ENCODE assay signal across 19 cellular contexts in the genomic region with DNA sequence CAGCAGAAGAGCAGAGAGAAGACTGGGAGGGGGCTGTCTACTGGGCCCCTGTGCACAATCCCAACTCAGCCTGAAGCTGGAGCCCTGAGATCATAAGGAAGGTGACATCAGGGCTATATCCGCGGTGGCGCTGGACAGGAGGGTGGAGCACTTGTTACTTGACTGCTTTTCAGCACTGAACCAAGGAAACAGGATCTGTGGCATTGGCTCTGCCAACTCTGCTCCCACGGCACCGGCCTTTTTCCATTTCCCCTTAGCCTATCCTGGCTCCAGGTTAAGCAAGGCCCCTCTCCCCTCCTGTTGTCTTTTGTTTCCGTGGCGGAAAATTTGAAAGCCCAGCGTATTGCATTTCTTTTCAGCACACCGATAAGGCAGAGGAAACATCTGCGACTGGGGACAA.
A peak's percentile ranks its signal among the peaks of the same experiment; 100 is the strongest.
DNase-seq lines count a peak whose midpoint lies in the region; ATAC-seq and TF ChIP-seq lines count a peak whose summit lies in the region.
"Had no signal": no experiment of that assay in that cellular context is flagged by ENCODE, and none has a peak within 500 bp of the region (broad histone marks: within the 10 kb centered on the region; RNA-seq: fewer than 3 reads in every experiment).

No MANE protein-coding gene starts in this region.

- H3K4me2 ChIP-seq in BLaER1 treated with 17β-estradiol and CSF1 and Interleukin-3, amounts not matched to agents 10 nM and 100 nM: peak overlapping the region; percentile 35 to 86 (median 69); a peak in 21 of 22 replicates
- H3K4me2 ChIP-seq in smooth muscle cell: no peak overlapping the region

- H3K27ac ChIP-seq in BLaER1 treated with 17β-estradiol and CSF1 and Interleukin-3, amounts not matched to agents 10 nM and 100 nM: no peak overlapping the region
- peak overlapping the region; percentile 11 for H3K27ac ChIP-seq in left ventricle myocardium inferior (replicated peaks)
- H3K27ac ChIP-seq in smooth muscle cell (ENCODE audit: low read depth): no peak overlapping the region
- no peak overlapping the region for H3K27ac ChIP-seq in brain microvascular endothelial cell
- H3K27ac ChIP-seq: esophagus squamous epithelium, neutrophil, WERI-Rb-1 had no signal

- H3K4me1 Mint-ChIP-seq in nephron progenitor cell: peaks cover 33% of the 10 kb centered on the region
- H3K4me1 Mint-ChIP-seq: memory B cell had no signal

- peak overlapping the region; percentile 21 for H3K4me3 Mint-ChIP-seq in nephron progenitor cell
- H3K4me3 Mint-ChIP-seq: CD8-positive, alpha-beta T cell; memory B cell; type B pancreatic cell had no signal

- H4K20me1 ChIP-seq in BLaER1 treated with 17β-estradiol and CSF1 and Interleukin-3, amounts not matched to agents 10 nM and 100 nM: no peaks in the 10 kb centered on the region
- H4K20me1 ChIP-seq in smooth muscle cell (ENCODE audit: low read depth): no peaks in the 10 kb centered on the region

- H3K36me3 ChIP-seq in BLaER1 treated with 17β-estradiol and CSF1 and Interleukin-3, amounts not matched to agents 10 nM and 100 nM: no peaks in the 10 kb centered on the region
- H3K36me3 ChIP-seq in adipocyte (ENCODE audit: control insufficient read depth, insufficient read depth, low read length, severe bottlenecking) (no peaks in the 10 kb centered on the region), left ventricle myocardium inferior (no peaks in the 10 kb centered on the region), smooth muscle cell (ENCODE audit: low read depth) (no peaks in the 10 kb centered on the region), brain microvascular endothelial cell (replicated peaks) (no peaks in the 10 kb centered on the region)
- H3K36me3 ChIP-seq: esophagus squamous epithelium, neutrophil, WERI-Rb-1 had no signal

- peaks cover 17% of the 10 kb centered on the region for H3K9me3 Mint-ChIP-seq in nephron progenitor cell
- H3K9me3 Mint-ChIP-seq: CD8-positive, alpha-beta T cell had no signal

- TF ChIP-seq CTCF in left ventricle myocardium inferior (IDR thresholded peaks at IDR 0.05; ENCODE audit: borderline replicate concordance) (no peak), nephron progenitor cell (IDR thresholded peaks at IDR 0.05) (no peak), smooth muscle cell (IDR thresholded peaks at IDR 0.05; ENCODE audit: borderline replicate concordance, insufficient read depth, poor library complexity, severe bottlenecking) (no peak), brain microvascular endothelial cell (IDR thresholded peaks at IDR 0.05; ENCODE audit: low read depth, low read length, missing control alignments) (no peak)

- H3K4me1 ChIP-seq in BLaER1 treated with 17β-estradiol and CSF1 and Interleukin-3, amounts not matched to agents 10 nM and 100 nM: peaks cover 0 to 23% (median 14%) of the 10 kb centered on the region in 10 experiments; a peak in 18 of 20 replicates
- H3K4me1 ChIP-seq in adipocyte (ENCODE audit: control insufficient read depth, insufficient read depth, low read length): peaks cover 4% of the 10 kb centered on the region
- peaks cover 22% of the 10 kb centered on the region for H3K4me1 ChIP-seq in left ventricle myocardium inferior
- H3K4me1 ChIP-seq in smooth muscle cell (ENCODE audit: low read depth): no peaks in the 10 kb centered on the region

- no peak overlapping the region for H3K9ac ChIP-seq in BLaER1 treated with 17β-estradiol and CSF1 and Interleukin-3, amounts not matched to agents 10 nM and 100 nM
- H3K9ac ChIP-seq in adipocyte (ENCODE audit: low read length) (no peak overlapping the region), smooth muscle cell (ENCODE audit: low read depth) (no peak overlapping the region)

- ATAC-seq in HG03442 (IDR thresholded peaks at IDR 0.05; ENCODE audit: unreplicated experiment): no peak
- ATAC-seq: CD8-positive, alpha-beta T cell; HCT116 had no signal

- no peaks in the 10 kb centered on the region for H3F3A ChIP-seq in smooth muscle cell (ENCODE audit: low read depth)

- H3K79me2 ChIP-seq in smooth muscle cell (ENCODE audit: low read depth): no peaks in the 10 kb centered on the region

- H3K9me3 ChIP-seq in BLaER1 treated with 17β-estradiol and CSF1 and Interleukin-3, amounts not matched to agents 10 nM and 100 nM (replicated peaks in 1 of 11): peaks cover 0 to 3% (median 0%) of the 10 kb centered on the region in 11 experiments; a peak in 2 of 22 replicates
- H3K9me3 ChIP-seq in adipocyte (ENCODE audit: control insufficient read depth, low read length) (peaks cover 3% of the 10 kb centered on the region), left ventricle myocardium inferior (replicated peaks) (no peaks in the 10 kb centered on the region), smooth muscle cell (replicated peaks; ENCODE audit: low read depth) (no peaks in the 10 kb centered on the region)
- H3K9me3 ChIP-seq: esophagus squamous epithelium, neutrophil had no signal

- H2AFZ ChIP-seq in smooth muscle cell (ENCODE audit: low read depth): no peak overlapping the region

- H3K36me3 Mint-ChIP-seq in nephron progenitor cell (ENCODE audit: low read depth): peaks cover 5% of the 10 kb centered on the region
- H3K36me3 Mint-ChIP-seq: CD8-positive, alpha-beta T cell; memory B cell; type B pancreatic cell had no signal

- peaks cover 36% of the 10 kb centered on the region for H3K27me3 Mint-ChIP-seq in nephron progenitor cell (ENCODE audit: low read depth, poor library complexity)

- WGBS in smooth muscle cell (ENCODE audit: low lambda C conversion rate): 56% methylated on average over 10 of the region's 10 CpGs

- intact Hi-C loops in left ventricle myocardium inferior (cut with micrococcal nuclease): no loop called here

- no peak overlapping the region for H3K27ac Mint-ChIP-seq in nephron progenitor cell
- H3K27ac Mint-ChIP-seq: CD8-positive, alpha-beta T cell; memory B cell; type B pancreatic cell had no signal

- no peak overlapping the region for H3K4me3 ChIP-seq in BLaER1 treated with 17β-estradiol and CSF1 and Interleukin-3, amounts not matched to agents 10 nM and 100 nM
- H3K4me3 ChIP-seq in adipocyte (ENCODE audit: low read length): peak overlapping the region; percentile 39
- peak overlapping the region; percentile 29 for H3K4me3 ChIP-seq in left ventricle myocardium inferior
- H3K4me3 ChIP-seq in smooth muscle cell: no peak overlapping the region
- no peak overlapping the region for H3K4me3 ChIP-seq in brain microvascular endothelial cell (ENCODE audit: low read depth, low read length)
- H3K4me3 ChIP-seq: esophagus squamous epithelium had no signal

- peaks cover 0 to 14% (median 5%) of the 10 kb centered on the region in 11 experiments; a peak in 11 of 22 replicates for H3K27me3 ChIP-seq in BLaER1 treated with 17β-estradiol and CSF1 and Interleukin-3, amounts not matched to agents 10 nM and 100 nM
- H3K27me3 ChIP-seq in adipocyte (replicated peaks; ENCODE audit: control insufficient read depth, insufficient read depth, low read length): peaks cover 27% of the 10 kb centered on the region
- H3K27me3 ChIP-seq in left ventricle myocardium inferior (ENCODE audit: low read depth): no peaks in the 10 kb centered on the region
- H3K27me3 ChIP-seq in smooth muscle cell (ENCODE audit: low read depth): peaks cover 51% of the 10 kb centered on the region
- H3K27me3 ChIP-seq in brain microvascular endothelial cell (replicated peaks): no peaks in the 10 kb centered on the region

- in situ Hi-C loops in brain microvascular endothelial cell (cut with HindIII; ENCODE audit: low pct_ligation_motif_present, low sequenced_read_pairs): no loop called here

- no peak for DNase-seq in adipocyte (ENCODE audit: low read depth)
- peak; percentile 31 for DNase-seq in left ventricle myocardium inferior
- DNase-seq in nephron progenitor cell: no peak
- DNase-seq in NCI-H146 treated with DMSO at 0.1 percent for 48 hours (lab: John Stamatoyannopoulos, UW; ENCODE audit: unreplicated experiment): no peak
- no peak for DNase-seq in smooth muscle cell (lab: John Stamatoyannopoulos, UW; ENCODE audit: unreplicated experiment)
- DNase-seq in brain microvascular endothelial cell: no peak
- DNase-seq: amygdala; CD8-positive, alpha-beta T cell; EL; esophagus squamous epithelium; MM.1S; SW 1271; WERI-Rb-1 had no signal

Comparison
In these comparisons a context has a peak if more than half of its experiments do, and no peak if none do; other contexts are left out.
1. H3K4me3 ChIP-seq: peak in adipocyte (single experiment) and left ventricle myocardium inferior (single experiment); none in BLaER1 treated with 17β-estradiol and CSF1 and Interleukin-3, amounts not matched to agents 10 nM and 100 nM (0 of 10), smooth muscle cell (single experiment) and brain microvascular endothelial cell (single experiment).